ENCODE assay signal across 9 cellular contexts in the genomic region with DNA sequence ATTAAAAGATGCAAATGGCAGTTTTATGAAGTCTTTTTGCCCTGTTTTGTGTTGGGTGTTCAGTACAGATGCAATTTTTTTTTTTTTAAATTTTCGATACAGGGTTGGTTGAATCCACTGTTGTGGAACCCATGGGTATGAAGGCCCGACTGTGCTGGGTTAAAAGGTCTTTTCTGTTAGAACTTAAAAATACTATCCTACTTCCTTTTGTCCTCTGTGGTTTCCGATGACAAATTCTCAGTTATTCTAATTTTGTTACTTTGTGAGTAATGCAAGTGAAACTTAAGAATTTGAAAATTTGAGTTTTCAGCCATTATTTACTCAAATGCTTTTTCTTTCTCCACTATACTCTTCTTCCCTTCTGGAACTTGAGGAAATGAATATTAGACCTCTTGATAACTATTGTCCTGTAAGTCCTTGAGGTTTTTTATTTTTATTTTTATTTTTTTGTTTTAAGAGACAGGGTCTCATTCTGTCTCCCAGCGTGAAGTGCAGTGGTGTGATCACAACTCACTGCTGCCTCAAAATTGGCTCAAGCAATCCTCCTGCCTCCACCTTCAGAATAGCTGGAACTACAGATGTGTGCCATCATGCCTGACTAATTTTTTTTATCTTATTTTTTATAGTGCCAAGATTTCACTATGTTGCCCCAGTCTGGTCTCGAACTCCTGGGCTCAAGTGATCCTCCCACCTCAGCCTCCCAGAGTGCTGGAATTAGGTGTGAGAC.
DNase-seq lines count a peak whose midpoint lies in the region; ATAC-seq, FAIRE-seq and TF ChIP-seq lines count a peak whose summit lies in the region.
"Had no signal": no experiment of that assay in that cellular context is flagged by ENCODE, and none has a peak within 500 bp of the region (broad histone marks: within the 10 kb centered on the region; RNA-seq: fewer than 3 reads in every experiment).

No MANE protein-coding gene starts in this region.

- peak overlapping the region; percentile 66 for H3K27ac ChIP-seq in OCI-LY3 (ENCODE audit: low read length)
- H3K27ac ChIP-seq in H9 (ENCODE audit: insufficient read length, low read depth, low read length): no peak overlapping the region
- H3K27ac ChIP-seq in small intestine (ENCODE audit: low read depth in 1 of 2, low read length in 1 of 2): no peak overlapping the region

- no peak overlapping the region for H2AK5ac ChIP-seq in H9 (ENCODE audit: insufficient read length, low read length)

- no peak overlapping the region for H3T11ph ChIP-seq in H9 (ENCODE audit: low read length)

- no peak for DNase-seq in activated T-cell treated with anti-CD3 and anti-CD28 coated beads, Interleukin-2, amount 50 U/mL, for 24 hours
- no peak for DNase-seq in activated T-cell treated with anti-CD3 and anti-CD28 coated beads, Interleukin-2, amount 50 U/mL, for 1 hour
- DNase-seq in smooth muscle cell of the brain vasculature (ENCODE audit: low read depth, low spot score): peak; percentile 26
- no peak for DNase-seq in H9
- no peak for DNase-seq in Ammon's horn (ENCODE audit: low spot score)
- DNase-seq in small intestine: no peak

- peak overlapping the region; percentile 83 for H3K4me2 ChIP-seq in OCI-LY3 (ENCODE audit: low read length)
- H3K4me2 ChIP-seq in H9 (ENCODE audit: insufficient read depth, insufficient read length, low read length): no peak overlapping the region

- no peak for FAIRE-seq in small intestine (lab: Jason Lieb, UNC)

- no peak overlapping the region for H2BK15ac ChIP-seq in H9 (ENCODE audit: low read depth, low read length)

- no peak overlapping the region for H3K14ac ChIP-seq in H9 (ENCODE audit: insufficient read depth, low read length)

- no peak overlapping the region for H4K91ac ChIP-seq in H9 (ENCODE audit: insufficient read length, low read depth, low read length)

- TF ChIP-seq CTCF in OCI-LY3 (IDR thresholded peaks at IDR 0.05; ENCODE audit: low read depth, low read length): no peak
- no peak for TF ChIP-seq CTCF in H9 (conservative IDR thresholded peaks at IDR 0.05)

- H3K4ac ChIP-seq in H9 (ENCODE audit: low read depth, low read length): no peak overlapping the region

- H2BK5ac ChIP-seq in H9 (ENCODE audit: insufficient read length, low read length): no peak overlapping the region

- no peaks in the 10 kb centered on the region for H3K9me3 ChIP-seq in OCI-LY3 (ENCODE audit: insufficient read depth, low read length)
- H3K9me3 ChIP-seq in H9 (ENCODE audit: control insufficient read depth, low read depth, low read length): no peaks in the 10 kb centered on the region
- H3K9me3 ChIP-seq in small intestine (ENCODE audit: control insufficient read depth, low read depth): no peaks in the 10 kb centered on the region

- peak overlapping the region; percentile 76 for H3K27ac Mint-ChIP-seq in activated T-cell treated with anti-CD3 and anti-CD28 coated beads, Interleukin-2, amount 50 U/mL, for 24 hours
- no peak overlapping the region for H3K27ac Mint-ChIP-seq in H9

- H3K4me3 ChIP-seq in OCI-LY3 (ENCODE audit: low read length) (peak overlapping the region; percentile 56), small intestine (ENCODE audit: low read depth in 1 of 2, low read length in 2 of 2) (no peak overlapping the region)

- H3K4me1 Mint-ChIP-seq in activated T-cell treated with anti-CD3 and anti-CD28 coated beads, Interleukin-2, amount 50 U/mL, for 24 hours (ENCODE audit: low read depth): peaks cover 57% of the 10 kb centered on the region
- H3K4me1 Mint-ChIP-seq in H9: peaks cover 56 to 57% of the 10 kb centered on the region in 2 experiments

- peak; percentile 80 for ATAC-seq in HG02759 (IDR thresholded peaks at IDR 0.05; ENCODE audit: unreplicated experiment)

- H3K79me2 ChIP-seq in OCI-LY3 (ENCODE audit: low read length) (peaks cover 22% of the 10 kb centered on the region), H9 (ENCODE audit: insufficient read depth, low read length) (no peaks in the 10 kb centered on the region; the same call in 1 of the 2 replicates)

- no peak overlapping the region for H3K56ac ChIP-seq in H9 (ENCODE audit: insufficient read length, low read depth, low read length)

- no peaks in the 10 kb centered on the region for H3K27me3 Mint-ChIP-seq in activated T-cell treated with anti-CD3 and anti-CD28 coated beads, Interleukin-2, amount 50 U/mL, for 24 hours
- H3K27me3 Mint-ChIP-seq in H9 (ENCODE audit: low read depth): no peaks in the 10 kb centered on the region

- peak overlapping the region; percentile 57 for H3K4me3 Mint-ChIP-seq in activated T-cell treated with anti-CD3 and anti-CD28 coated beads, Interleukin-2, amount 50 U/mL, for 24 hours
- H3K4me3 Mint-ChIP-seq in H9: no peak overlapping the region
- H3K4me3 Mint-ChIP-seq: neural crest cell had no signal

- H3K9me3 Mint-ChIP-seq in activated T-cell treated with anti-CD3 and anti-CD28 coated beads, Interleukin-2, amount 50 U/mL, for 24 hours: no peaks in the 10 kb centered on the region
- peaks cover 2 to 6% of the 10 kb centered on the region in 2 experiments for H3K9me3 Mint-ChIP-seq in H9
- H3K9me3 Mint-ChIP-seq: neural crest cell had no signal

- no peak overlapping the region for H2BK12ac ChIP-seq in H9 (ENCODE audit: insufficient read length, low read depth, low read length)

- peaks cover 76% of the 10 kb centered on the region for H3K36me3 Mint-ChIP-seq in activated T-cell treated with anti-CD3 and anti-CD28 coated beads, Interleukin-2, amount 50 U/mL, for 24 hours (ENCODE audit: low read depth)
- peaks cover 12 to 31% (median 15%) of the 10 kb centered on the region in 3 experiments for H3K36me3 Mint-ChIP-seq in H9 (ENCODE audit: insufficient read depth in 1 of 3, low read depth in 3 of 3)

- no peaks in the 10 kb centered on the region for H3K23me2 ChIP-seq in H9 (ENCODE audit: insufficient read length, low read depth, low read length, poor library complexity, severe bottlenecking)

- H2BK120ac ChIP-seq in H9 (ENCODE audit: low read depth, low read length, poor library complexity, severe bottlenecking): no peak overlapping the region

- H3K9ac ChIP-seq in OCI-LY3 (ENCODE audit: low read length) (peak overlapping the region; percentile 39; the same call in 1 of the 2 replicates), H9 (ENCODE audit: extremely low read depth, insufficient read length, low read length) (no peak overlapping the region)

- H4K20me1 ChIP-seq in OCI-LY3 (ENCODE audit: insufficient read depth, low read length) (0 out of 2 replicates have a peak, but pooled peaks cover 4% of the 10 kb centered on the region), H9 (ENCODE audit: control insufficient read depth, insufficient read depth, insufficient read length) (no peaks in the 10 kb centered on the region)

- no peak overlapping the region for H2AFZ ChIP-seq in OCI-LY3 (ENCODE audit: low read depth, low read length)
- no peak overlapping the region for H2AFZ ChIP-seq in H9 (ENCODE audit: low read length)

- H3K36me3 ChIP-seq in OCI-LY3 (replicated peaks; ENCODE audit: low read depth, low read length) (peaks cover 7% of the 10 kb centered on the region), small intestine (ENCODE audit: control insufficient read depth in 2 of 2, insufficient read depth in 2 of 2, low read length in 2 of 2) (peaks cover 0 to 3% of the 10 kb centered on the region in 2 donors)

- no CpG with 5 or more reads among the region's 5 CpGs for WGBS in H9 (ENCODE audit: extremely low coverage, insufficient read length, low lambda C conversion rate)
- WGBS in small intestine, 3 donors: 75 to 89% (median 75%) methylated on average over 5 of the region's 5 CpGs

- H3K23ac ChIP-seq in H9 (ENCODE audit: insufficient read length, low read depth, low read length): no peak overlapping the region

- H4K8ac ChIP-seq in H9 (replicated peaks; ENCODE audit: insufficient read length, low read depth, low read length): no peak overlapping the region

- H3K27me3 ChIP-seq in OCI-LY3 (ENCODE audit: low read depth, low read length) (no peaks in the 10 kb centered on the region), H9 (ENCODE audit: insufficient read depth, low read length) (no peaks in the 10 kb centered on the region), small intestine (ENCODE audit: control insufficient read depth in 2 of 2, insufficient read depth in 2 of 2, low read length in 2 of 2) (no peaks in the 10 kb centered on the region)

- H4K5ac ChIP-seq in H9 (ENCODE audit: insufficient read length, low read depth, low read length): no peak overlapping the region

- H2BK20ac ChIP-seq in H9 (ENCODE audit: low read depth, low read length, poor library complexity, severe bottlenecking): no peak overlapping the region

- no peak overlapping the region for H3K18ac ChIP-seq in H9 (ENCODE audit: insufficient read length, low read depth, low read length)

- H3K4me1 ChIP-seq in OCI-LY3 (ENCODE audit: low read length) (peaks cover 16% of the 10 kb centered on the region), H9 (ENCODE audit: insufficient read depth, low read length) (peaks cover 3% of the 10 kb centered on the region; the same call in 1 of the 2 replicates), small intestine (ENCODE audit: control insufficient read depth in 2 of 2, insufficient read depth in 1 of 2, low read depth in 1 of 2, low read length in 1 of 2) (no peaks in the 10 kb centered on the region)

- no peaks in the 10 kb centered on the region for H3K79me1 ChIP-seq in H9 (ENCODE audit: insufficient read depth, low read depth, low read length, poor library complexity, severe bottlenecking)
